ENCODE assay signal across 6 cellular contexts in the genomic region with DNA sequence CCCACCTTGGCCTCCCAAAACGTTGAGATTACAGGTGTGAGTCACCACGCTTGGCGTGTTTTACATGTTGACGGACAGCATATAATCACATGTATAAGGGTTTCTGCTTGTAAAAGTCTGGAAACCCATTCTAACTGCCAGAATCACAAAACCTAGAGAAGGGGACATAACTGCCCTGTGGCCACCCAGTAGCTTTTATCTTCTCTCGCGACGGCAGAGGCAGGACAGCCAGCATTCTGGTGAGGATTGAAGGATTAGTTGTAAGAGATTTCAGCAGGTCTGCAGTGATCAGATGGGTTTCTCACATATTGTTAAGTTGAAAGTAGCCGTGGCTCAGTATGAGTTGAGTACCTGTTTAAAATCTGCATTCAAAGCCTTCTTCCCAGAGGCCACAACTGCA. TPM values are rescaled to one million over a fixed set of nuclear protein-coding genes. Genes with fewer than 3 reads are reported as not detected.
"Had no signal": no experiment of that assay in that cellular context is flagged by ENCODE, and none has a peak within 500 bp of the region (broad histone marks: within the 10 kb centered on the region; RNA-seq: fewer than 3 reads in every experiment).

No MANE protein-coding gene starts in this region.

RNA-seq across cellular contexts. Expression of gene SPDYE17, which starts 59.8 kb away (rescaled TPM):
- total RNA-seq: M059J, PC-3, Peyer's patch, Right ventricle myocardium superior, SJSA1 had no signal
- polyA plus RNA-seq: SK-N-SH had no signal
